8 cellular contexts compared by ENCODE assay signal in the genomic region with DNA sequence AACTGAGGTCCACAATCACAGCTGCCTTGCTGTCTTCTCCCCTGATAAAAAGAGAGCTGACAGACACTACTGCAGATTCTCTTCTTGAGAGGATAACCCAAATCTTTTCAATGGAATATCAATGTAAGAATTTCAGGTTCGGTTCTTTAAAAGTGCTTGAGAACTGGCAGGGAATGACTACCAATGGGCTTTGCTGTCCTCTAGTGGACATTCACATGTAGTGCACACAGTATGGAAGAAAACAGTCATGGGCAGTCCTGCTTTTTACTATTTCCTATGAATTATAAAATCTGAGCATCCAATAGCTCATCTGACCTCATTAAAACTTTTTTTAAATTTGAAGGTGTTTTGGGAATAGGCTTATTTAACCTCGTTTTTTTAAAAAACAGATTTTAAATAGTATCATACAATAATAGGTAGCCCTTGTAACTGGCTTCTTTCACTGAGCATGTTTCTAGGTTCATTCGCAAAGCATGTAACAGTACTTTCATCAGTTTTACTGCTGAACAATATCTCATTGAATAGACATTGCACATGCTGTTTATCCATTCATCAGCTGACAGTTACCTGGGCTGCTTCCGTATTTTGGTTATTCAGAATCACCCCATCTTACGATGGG. TPM values are rescaled to one million over a fixed set of nuclear protein-coding genes. Genes with fewer than 3 reads are reported as not detected.
DNase-seq lines count a peak whose midpoint lies in the region; ATAC-seq and TF ChIP-seq lines count a peak whose summit lies in the region.

No MANE protein-coding gene starts in this region.

- H3K4me1 ChIP-seq in osteoblast (ENCODE audit: insufficient read depth, low read length), result no peaks in the 10 kb centered on the region

- H3K9me3 ChIP-seq in osteoblast (ENCODE audit: low read depth, low read length), result no peaks in the 10 kb centered on the region

- no peaks in the 10 kb centered on the region for H3K27me3 Mint-ChIP-seq in activated naive CD4-positive, alpha-beta T cell treated with anti-CD3 and anti-CD28 coated beads for 36 hours (ENCODE audit: low read depth)

- CTCF ChIA-PET in activated naive CD4-positive, alpha-beta T cell treated with anti-CD3 and anti-CD28 coated beads for 36 hours (lab: Charles Lee), result interaction anchor here (0.6 to 2.4 kb wide), 23 partner anchors 8 to 144 kb away, joined by 3 to 17 read pairs (median 3); a partner anchor contains a TSS

- no peaks in the 10 kb centered on the region for H3K4me1 Mint-ChIP-seq in activated naive CD4-positive, alpha-beta T cell treated with anti-CD3 and anti-CD28 coated beads for 36 hours (ENCODE audit: low read depth)

- H2AFZ ChIP-seq in osteoblast (ENCODE audit: low read length), result no peak overlapping the region

- H3K4me2 ChIP-seq in osteoblast (ENCODE audit: insufficient read depth, low read length), result no peak overlapping the region

- peaks cover 9% of the 10 kb centered on the region for H4K20me1 ChIP-seq in osteoblast (ENCODE audit: insufficient read depth, low read length)

- H3K27me3 ChIP-seq in osteoblast (ENCODE audit: insufficient read depth, low read length), result no peaks in the 10 kb centered on the region

- no peak overlapping the region for H3K4me3 Mint-ChIP-seq in activated naive CD4-positive, alpha-beta T cell treated with anti-CD3 and anti-CD28 coated beads for 36 hours

- no peak for ATAC-seq in GM18502 (IDR thresholded peaks at IDR 0.05; ENCODE audit: poor library complexity, unreplicated experiment)

- TF ChIP-seq CTCF in fibroblast of villous mesenchyme (IDR thresholded peaks at IDR 0.05; ENCODE audit: insufficient read depth, low read depth, low read length) (peak; percentile 99), osteoblast (IDR thresholded peaks at IDR 0.05; ENCODE audit: extremely low read depth, low read depth, low read length) (peak; percentile 99)

- DNase-seq in activated naive CD4-positive, alpha-beta T cell treated with anti-CD3 and anti-CD28 coated beads for 36 hours, result peak; percentile 35
- no peak for DNase-seq in activated naive CD4-positive, alpha-beta T cell (lab: John Stamatoyannopoulos, UW)
- DNase-seq in NAMALWA (ENCODE audit: low spot score) (peak; percentile 80), SW480 (ENCODE audit: low spot score) (peak; percentile 65), fibroblast of villous mesenchyme (ENCODE audit: low read depth) (peak; percentile 70), osteoblast (ENCODE audit: insufficient read length, low spot score, missing footprints) (peak; percentile 84), GF-D8 (lab: John Stamatoyannopoulos, UW) (no peak)

- H3K27ac Mint-ChIP-seq in activated naive CD4-positive, alpha-beta T cell treated with anti-CD3 and anti-CD28 coated beads for 36 hours, result no peak overlapping the region

- H3K79me2 ChIP-seq in osteoblast (ENCODE audit: insufficient read depth, low read length), result peaks cover 25% of the 10 kb centered on the region

- H3K36me3 ChIP-seq in osteoblast (ENCODE audit: insufficient read depth, low read length), result peaks cover 71% of the 10 kb centered on the region

- peaks cover 47% of the 10 kb centered on the region for H3K36me3 Mint-ChIP-seq in activated naive CD4-positive, alpha-beta T cell treated with anti-CD3 and anti-CD28 coated beads for 36 hours (ENCODE audit: low read depth)

- no peak overlapping the region for H3K27ac ChIP-seq in osteoblast (ENCODE audit: low read depth, low read length)

- no peak overlapping the region for H3K4me3 ChIP-seq in fibroblast of villous mesenchyme (ENCODE audit: low read depth, low read length)
- no peak overlapping the region for H3K4me3 ChIP-seq in osteoblast (ENCODE audit: insufficient read depth, low read length)

- H3K9me3 Mint-ChIP-seq in activated naive CD4-positive, alpha-beta T cell treated with anti-CD3 and anti-CD28 coated beads for 36 hours, result no peaks in the 10 kb centered on the region

- intact Hi-C loops in activated naive CD4-positive, alpha-beta T cell treated with anti-CD3 and anti-CD28 coated beads for 36 hours (cut with micrococcal nuclease), result loop anchor here (1.0 kb wide), 1 partner anchor 128 kb away; no protein-coding TSS in a partner anchor

RNA-seq across cellular contexts. Expression of a gene that starts 18.3 kb away (rescaled TPM):
- total RNA-seq in activated naive CD4-positive, alpha-beta T cell treated with anti-CD3 and anti-CD28 coated beads for 36 hours, result under 1 TPM in 1 of 2 experiments, not detected in 1; 0.10 TPM
- 0.64 and 0.86 TPM in 2 replicates for total RNA-seq in fibroblast of villous mesenchyme
- total RNA-seq in osteoblast, result 0.29 and 0.36 TPM in 2 replicates

Comparison
In these comparisons a context has a peak if more than half of its experiments do, and no peak if none do; other contexts are left out.
1. DNase-seq: peak in activated naive CD4-positive, alpha-beta T cell treated with anti-CD3 and anti-CD28 coated beads for 36 hours (single experiment), NAMALWA (single experiment), SW480 (single experiment), fibroblast of villous mesenchyme (single experiment) and osteoblast (single experiment); none in activated naive CD4-positive, alpha-beta T cell (0 of 4) and GF-D8 (single experiment).